ENCODE assay signal across 10 cellular contexts in genomic region chr14:24194873-24195185, GRCh38. TPM values are rescaled to one million over a fixed set of nuclear protein-coding genes. Genes with fewer than 3 reads are reported as not detected.
A peak's percentile ranks its signal among the peaks of the same experiment; 100 is the strongest.
DNase-seq lines count a peak whose midpoint lies in the region; ATAC-seq and TF ChIP-seq lines count a peak whose summit lies in the region.
"Had no signal": no experiment of that assay in that cellular context is flagged by ENCODE, and none has a peak within 500 bp of the region (broad histone marks: within the 10 kb centered on the region; RNA-seq: fewer than 3 reads in every experiment).

No MANE protein-coding gene starts in this region.

- peaks cover 40% of the 10 kb centered on the region for H3K4me1 ChIP-seq in CD4-positive, CD25-positive, alpha-beta regulatory T cell (ENCODE audit: control insufficient read depth, insufficient read depth, low read length, poor library complexity, severe bottlenecking)
- H3K4me1 ChIP-seq in Panc1 (ENCODE audit: control insufficient read depth, insufficient read depth, low read length) (peaks cover 2% of the 10 kb centered on the region), neutrophil (ENCODE audit: control insufficient read depth in 1 of 2, insufficient read depth in 1 of 2, low read depth in 1 of 2, low read length in 1 of 2) (peaks cover 30 to 36% of the 10 kb centered on the region in 2 experiments)

- intact Hi-C loops in Panc1 (cut with micrococcal nuclease; ENCODE audit: unreplicated experiment): no loop called here

- TF ChIP-seq POLR2A in GM18505 (IDR thresholded peaks at IDR 0.05; ENCODE audit: borderline replicate concordance, extremely low read depth, insufficient read depth, insufficient read length): no peak

- ATAC-seq in CD4-positive, CD25-positive, alpha-beta regulatory T cell (ENCODE audit: low read depth in 2 of 2): no peak
- no peak for ATAC-seq in Panc1
- no peak for ATAC-seq in GM21576 (IDR thresholded peaks at IDR 0.05; ENCODE audit: unreplicated experiment)
- ATAC-seq in GM21447 (IDR thresholded peaks at IDR 0.05; ENCODE audit: unreplicated experiment): no peak
- no peak for ATAC-seq in GM19467 (IDR thresholded peaks at IDR 0.05; ENCODE audit: unreplicated experiment)
- no peak for ATAC-seq in GM18505 (IDR thresholded peaks at IDR 0.05; ENCODE audit: unreplicated experiment)

- DNase-seq in CD4-positive, CD25-positive, alpha-beta regulatory T cell: no peak
- DNase-seq in Panc1 (ENCODE audit: low read depth, low spot score) (no peak), epithelial cell of esophagus (ENCODE audit: low read depth) (no peak)

- peaks cover 12% of the 10 kb centered on the region for H3K36me3 ChIP-seq in CD4-positive, CD25-positive, alpha-beta regulatory T cell (ENCODE audit: control insufficient read depth, insufficient read depth, low read length)
- H3K36me3 ChIP-seq in Panc1 (ENCODE audit: control insufficient read depth, insufficient read depth, low read length) (peaks cover 4% of the 10 kb centered on the region), neutrophil (peaks cover 18% of the 10 kb centered on the region)

- no peaks in the 10 kb centered on the region for H3K27me3 ChIP-seq in CD4-positive, CD25-positive, alpha-beta regulatory T cell (ENCODE audit: control insufficient read depth, insufficient read depth, low read length)
- H3K27me3 ChIP-seq in Panc1 (ENCODE audit: control insufficient read depth, insufficient read depth, low read length): no peaks in the 10 kb centered on the region
- no peaks in the 10 kb centered on the region for H3K27me3 ChIP-seq in neutrophil

- no peaks in the 10 kb centered on the region for H3K9me3 ChIP-seq in CD4-positive, CD25-positive, alpha-beta regulatory T cell (ENCODE audit: control insufficient read depth in 2 of 2, low read length in 2 of 2)
- no peaks in the 10 kb centered on the region for H3K9me3 ChIP-seq in Panc1 (ENCODE audit: control insufficient read depth, insufficient read depth, low read depth, low read length)
- H3K9me3 ChIP-seq in neutrophil: no peaks in the 10 kb centered on the region

- in situ Hi-C loops in Panc1 (cut with HindIII; ENCODE audit: low pct_unique_long_range_greater_than_20kb, low sequenced_read_pairs): no loop called here

- peak overlapping the region; percentile 94 to 99 (median 96) for H3K4me3 Mint-ChIP-seq in CD4-positive, CD25-positive, alpha-beta regulatory T cell

- CTCF ChIA-PET in Panc1 (lab: Charles Lee): no interaction called here

- peak overlapping the region; percentile 98 for H3K27ac ChIP-seq in CD4-positive, CD25-positive, alpha-beta regulatory T cell (ENCODE audit: insufficient read depth, low read length, poor library complexity, severe bottlenecking)
- H3K27ac ChIP-seq in Panc1 (ENCODE audit: low read length) (peak overlapping the region; percentile 92), neutrophil (peak overlapping the region; percentile 97)

- H3K27ac Mint-ChIP-seq in CD4-positive, CD25-positive, alpha-beta regulatory T cell: peak overlapping the region; percentile 94 to 98 (median 98)

- no TSS peak for BruUV-seq in Panc1 (replicated peaks; lab: Mats Ljungman, UMichigan)

- POLR2A ChIA-PET in Panc1 (lab: Charles Lee): interaction anchor here (0.6 kb wide), 1 partner anchor 59 kb away, joined by 24 read pairs; no protein-coding TSS in a partner anchor

- peak overlapping the region; percentile 68 for H3K4me3 ChIP-seq in CD4-positive, CD25-positive, alpha-beta regulatory T cell (ENCODE audit: low read depth, low read length)
- H3K4me3 ChIP-seq in Panc1 (ENCODE audit: low read depth in 2 of 2, low read length in 2 of 2) (peak overlapping the region; percentile 68 to 73), epithelial cell of esophagus (ENCODE audit: low read length) (peak overlapping the region; percentile 92), neutrophil (ENCODE audit: low read depth in 1 of 2, low read length in 1 of 2) (peak overlapping the region; percentile 93 to 97)

- H3K4me1 Mint-ChIP-seq in CD4-positive, CD25-positive, alpha-beta regulatory T cell: peaks cover 27 to 73% (median 44%) of the 10 kb centered on the region in 4 donors

- H3K36me3 Mint-ChIP-seq in CD4-positive, CD25-positive, alpha-beta regulatory T cell: peaks cover 17% of the 10 kb centered on the region

- peaks cover 13% of the 10 kb centered on the region for H3K27me3 Mint-ChIP-seq in CD4-positive, CD25-positive, alpha-beta regulatory T cell

- H3K9me3 Mint-ChIP-seq in CD4-positive, CD25-positive, alpha-beta regulatory T cell: no peaks in the 10 kb centered on the region

- no peak for TF ChIP-seq CTCF in Panc1 (IDR thresholded peaks at IDR 0.05)
- no peak for TF ChIP-seq CTCF in epithelial cell of esophagus (IDR thresholded peaks at IDR 0.05; ENCODE audit: insufficient read depth, low read depth, low read length, missing control alignments)
- no peak for TF ChIP-seq CTCF in neutrophil (IDR thresholded peaks at IDR 0.05)

RNA-seq across cellular contexts. Expression of gene TM9SF1, which starts 0.4 kb away (rescaled TPM):
- total RNA-seq in CD4-positive, CD25-positive, alpha-beta regulatory T cell: 20.0 TPM
- polyA plus RNA-seq in CD4-positive, CD25-positive, alpha-beta regulatory T cell: 10 to 100 TPM; 36.8 to 42.3 (median 40.0) TPM
- 44.7 TPM for total RNA-seq in Panc1 (2021; ENCODE audit: unreplicated experiment)
- polyA plus RNA-seq in Panc1 (2012; ENCODE audit: insufficient read length): 35.7 TPM

RNA-seq across cellular contexts. Expression of gene IPO4, which starts 6.2 kb away (rescaled TPM):
- 33.7 TPM for total RNA-seq in CD4-positive, CD25-positive, alpha-beta regulatory T cell
- 10 to 100 TPM; 13.0 to 14.8 (median 14.1) TPM for polyA plus RNA-seq in CD4-positive, CD25-positive, alpha-beta regulatory T cell
- total RNA-seq in Panc1 (2021; ENCODE audit: unreplicated experiment): 103 TPM
- polyA plus RNA-seq in Panc1 (2012; ENCODE audit: insufficient read length): 76.3 TPM

RNA-seq across cellular contexts. Expression of gene TSSK4, which starts 10.7 kb away (rescaled TPM):
- 0.44 TPM for total RNA-seq in CD4-positive, CD25-positive, alpha-beta regulatory T cell
- 1 to 10 TPM in 3 of 4 donors, under 1 TPM in 1; 0.86 to 1.5 (median 1.2) TPM for polyA plus RNA-seq in CD4-positive, CD25-positive, alpha-beta regulatory T cell
- total RNA-seq in Panc1 (2021; ENCODE audit: unreplicated experiment): not detected
- 1.3 TPM for polyA plus RNA-seq in Panc1 (2012; ENCODE audit: insufficient read length)
- total RNA-seq: myocyte, RPMI7951 had no signal

RNA-seq across cellular contexts. Expression of gene CHMP4A, which starts 18.5 kb away (rescaled TPM):
- total RNA-seq in CD4-positive, CD25-positive, alpha-beta regulatory T cell: 108 TPM
- 100 to 1,000 TPM; 122 to 154 (median 142) TPM for polyA plus RNA-seq in CD4-positive, CD25-positive, alpha-beta regulatory T cell
- total RNA-seq in Panc1 (2021; ENCODE audit: unreplicated experiment): 42.4 TPM
- 48.6 TPM for polyA plus RNA-seq in Panc1 (2012; ENCODE audit: insufficient read length)

RNA-seq across cellular contexts. Expression of gene MDP1, which starts 21.0 kb away (rescaled TPM):
- 6.0 TPM for total RNA-seq in CD4-positive, CD25-positive, alpha-beta regulatory T cell
- 10 to 100 TPM; 29.0 to 52.6 (median 35.6) TPM for polyA plus RNA-seq in CD4-positive, CD25-positive, alpha-beta regulatory T cell
- total RNA-seq in Panc1 (2021; ENCODE audit: unreplicated experiment): 8.9 TPM
- polyA plus RNA-seq in Panc1 (2012; ENCODE audit: insufficient read length): 7.1 TPM
